Comparison of ENCODE assay signal across 11 cellular contexts in genomic region chr6:42417641-42418112, GRCh38. TPM values are rescaled to one million over a fixed set of nuclear protein-coding genes. Genes with fewer than 3 reads are reported as not detected.
DNase-seq lines count a peak whose midpoint lies in the region; ATAC-seq and TF ChIP-seq lines count a peak whose summit lies in the region.
"Had no signal": no experiment of that assay in that cellular context is flagged by ENCODE, and none has a peak within 500 bp of the region (broad histone marks: within the 10 kb centered on the region; RNA-seq: fewer than 3 reads in every experiment).

No MANE protein-coding gene starts in this region.

- H2AFZ ChIP-seq in smooth muscle cell (ENCODE audit: low read depth): no peak overlapping the region

- no peak for TF ChIP-seq CTCF in smooth muscle cell (IDR thresholded peaks at IDR 0.05; ENCODE audit: borderline replicate concordance, insufficient read depth, poor library complexity, severe bottlenecking)

- H3K27ac ChIP-seq in BLaER1 (no peak overlapping the region), smooth muscle cell (ENCODE audit: low read depth) (no peak overlapping the region)
- H3K27ac ChIP-seq: gastrocnemius medialis had no signal

- peaks cover 27% of the 10 kb centered on the region for H3K4me1 ChIP-seq in BLaER1
- H3K4me1 ChIP-seq in smooth muscle cell (ENCODE audit: low read depth): peaks cover 3% of the 10 kb centered on the region
- H3K4me1 ChIP-seq: gastrocnemius medialis had no signal

- ATAC-seq in GM21529 (IDR thresholded peaks at IDR 0.05; ENCODE audit: unreplicated experiment) (no peak), GM18870 (IDR thresholded peaks at IDR 0.05; ENCODE audit: unreplicated experiment) (no peak)
- ATAC-seq: gastrocnemius medialis had no signal

- H3K27ac Mint-ChIP-seq in activated T-cell treated with anti-CD3 and anti-CD28 coated beads, Interleukin-2, amount 50 U/mL, for 24 hours: peak overlapping the region; percentile 81
- H3K27ac Mint-ChIP-seq: B cell, memory B cell had no signal

- H3K79me2 ChIP-seq in smooth muscle cell (ENCODE audit: low read depth): no peaks in the 10 kb centered on the region

- H3K9ac ChIP-seq in BLaER1 (no peak overlapping the region), smooth muscle cell (ENCODE audit: low read depth) (no peak overlapping the region)

- H3K4me1 Mint-ChIP-seq in activated T-cell treated with anti-CD3 and anti-CD28 coated beads, Interleukin-2, amount 50 U/mL, for 24 hours (ENCODE audit: low read depth): peaks cover 71% of the 10 kb centered on the region

- H3K9me3 ChIP-seq in BLaER1 (no peaks in the 10 kb centered on the region), smooth muscle cell (replicated peaks; ENCODE audit: low read depth) (no peaks in the 10 kb centered on the region)
- H3K9me3 ChIP-seq: gastrocnemius medialis had no signal

- H3K9me3 Mint-ChIP-seq in activated T-cell treated with anti-CD3 and anti-CD28 coated beads, Interleukin-2, amount 50 U/mL, for 24 hours: no peaks in the 10 kb centered on the region
- H3K9me3 Mint-ChIP-seq: memory B cell had no signal

- peaks cover 7% of the 10 kb centered on the region for H3K36me3 Mint-ChIP-seq in activated T-cell treated with anti-CD3 and anti-CD28 coated beads, Interleukin-2, amount 50 U/mL, for 24 hours (ENCODE audit: low read depth)
- H3K36me3 Mint-ChIP-seq: memory B cell had no signal

- H3K4me2 ChIP-seq in BLaER1 (peak overlapping the region; percentile 54), smooth muscle cell (no peak overlapping the region)

- H3K4me3 ChIP-seq in BLaER1 (no peak overlapping the region), smooth muscle cell (no peak overlapping the region)
- H3K4me3 ChIP-seq: gastrocnemius medialis had no signal

- DNase-seq in NCI-H69 (lab: John Stamatoyannopoulos, UW) (peak; percentile 60), mesenteric fat pad (ENCODE audit: low spot score) (peak; percentile 72), NCI-H1694 (lab: John Stamatoyannopoulos, UW) (no peak), smooth muscle cell (lab: John Stamatoyannopoulos, UW; ENCODE audit: unreplicated experiment) (no peak)
- DNase-seq in activated T-cell treated with anti-CD3 and anti-CD28 coated beads, Interleukin-2, amount 50 U/mL, for 24 hours: no peak
- DNase-seq: gastrocnemius medialis had no signal

- H3K36me3 ChIP-seq in BLaER1 (peaks cover 22% of the 10 kb centered on the region), smooth muscle cell (ENCODE audit: low read depth) (no peaks in the 10 kb centered on the region)
- H3K36me3 ChIP-seq: gastrocnemius medialis had no signal

- H3K27me3 Mint-ChIP-seq in activated T-cell treated with anti-CD3 and anti-CD28 coated beads, Interleukin-2, amount 50 U/mL, for 24 hours: no peaks in the 10 kb centered on the region

- peak overlapping the region; percentile 30 for H3K4me3 Mint-ChIP-seq in activated T-cell treated with anti-CD3 and anti-CD28 coated beads, Interleukin-2, amount 50 U/mL, for 24 hours
- H3K4me3 Mint-ChIP-seq: B cell, memory B cell had no signal

- H3F3A ChIP-seq in smooth muscle cell (ENCODE audit: low read depth): no peaks in the 10 kb centered on the region

- H3K27me3 ChIP-seq in BLaER1 (no peaks in the 10 kb centered on the region), smooth muscle cell (ENCODE audit: low read depth) (no peaks in the 10 kb centered on the region)
- H3K27me3 ChIP-seq: gastrocnemius medialis had no signal

- H4K20me1 ChIP-seq in BLaER1 (peaks cover 98% of the 10 kb centered on the region), smooth muscle cell (ENCODE audit: low read depth) (peaks cover 13% of the 10 kb centered on the region)

- 59% methylated on average over 5 of the region's 5 CpGs for WGBS in smooth muscle cell (ENCODE audit: low lambda C conversion rate)

RNA-seq across cellular contexts. Expression of gene TRERF1, which starts 34.0 kb away (rescaled TPM):
- total RNA-seq in mesenteric fat pad (3.3 TPM), smooth muscle cell (3.5 and 3.7 TPM in 2 replicates)
- 4.5 and 5.3 TPM in 2 replicates for polyA plus RNA-seq in smooth muscle cell

Comparison
In these comparisons a context has a peak if more than half of its experiments do, and no peak if none do; other contexts are left out.
1. DNase-seq: peak in NCI-H69 (single experiment) and mesenteric fat pad (single experiment); none in activated T-cell treated with anti-CD3 and anti-CD28 coated beads, Interleukin-2, amount 50 U/mL, for 24 hours (single experiment), NCI-H1694 (single experiment) and smooth muscle cell (single experiment).